ENCODE assay signal across 8 cellular contexts in genomic region chr19:47240996-47241918, GRCh38. TPM values are rescaled to one million over a fixed set of nuclear protein-coding genes. Genes with fewer than 3 reads are reported as not detected.
DNase-seq lines count a peak whose midpoint lies in the region; ATAC-seq, FAIRE-seq and TF ChIP-seq lines count a peak whose summit lies in the region.

No MANE protein-coding gene starts in this region.

- WGBS in GM12878 (ENCODE audit: insufficient coverage, insufficient replicate concordance, low lambda C conversion rate, missing lambda C conversion rate), result 6% methylated on average over 18 of the region's 27 CpGs

- H3K4me1 ChIP-seq in GM12878 (ENCODE audit: control insufficient read depth, insufficient read depth, low read length) (peaks cover 29% of the 10 kb centered on the region), keratinocyte (ENCODE audit: control insufficient read depth, extremely low read depth, insufficient read depth, low read length) (peaks cover 34% of the 10 kb centered on the region)

- H3K9ac ChIP-seq in GM12878 (ENCODE audit: control insufficient read depth, insufficient read depth, low read length) (peak overlapping the region; percentile 29; the same call in 1 of the 2 replicates), keratinocyte (ENCODE audit: control insufficient read depth, extremely low read depth, insufficient read depth, low read length) (peak overlapping the region; percentile 60)

- no peaks in the 10 kb centered on the region; the same call in 2 of the 3 replicates for H3K9me3 ChIP-seq in GM12878 (replicated peaks; ENCODE audit: control insufficient read depth, insufficient read depth, low read length)
- no peaks in the 10 kb centered on the region for H3K9me3 ChIP-seq in keratinocyte (ENCODE audit: control insufficient read depth, low read depth, low read length)

- H2AFZ ChIP-seq in GM12878 (ENCODE audit: control insufficient read depth, low read depth, low read length) (peak overlapping the region; percentile 48; the same call in 1 of the 2 replicates), keratinocyte (ENCODE audit: control insufficient read depth, low read length) (peak overlapping the region; percentile 65)

- in situ Hi-C loops in GM12878 (cut with MboI), result no loop called here

- H3K4me3 ChIP-seq in GM12878, result no peak overlapping the region
- peak overlapping the region in 2 of 3 experiments; percentile 35 to 47 for H3K4me3 ChIP-seq in keratinocyte (ENCODE audit: control insufficient read depth in 2 of 3, extremely low read depth in 1 of 3, insufficient read depth in 2 of 3, low read depth in 1 of 3, low read length in 3 of 3)

- TF ChIP-seq CTCF in GM12878 (IDR thresholded peaks at IDR 0.05 in 2 of 3, conservative IDR thresholded peaks at IDR 0.05 in 1 of 3; ENCODE audit: control insufficient read depth in 2 of 3, extremely low read depth in 1 of 3, insufficient read depth in 1 of 3, low read depth in 3 of 3, low read length in 3 of 3), result no peak
- no peak for TF ChIP-seq CTCF in keratinocyte (optimal IDR thresholded peaks at IDR 0.05 in 1 of 3, IDR thresholded peaks at IDR 0.05 in 1 of 3, conservative IDR thresholded peaks at IDR 0.05 in 1 of 3; ENCODE audit: extremely low read depth in 1 of 3, insufficient read depth in 2 of 3, low read length in 3 of 3)

- H3K27me3 ChIP-seq in GM12878 (replicated peaks in 1 of 2; ENCODE audit: control insufficient read depth in 2 of 2, insufficient read depth in 2 of 2, low read length in 1 of 2), result peaks cover 1 to 4% of the 10 kb centered on the region in 2 experiments
- no peaks in the 10 kb centered on the region for H3K27me3 ChIP-seq in keratinocyte (ENCODE audit: control insufficient read depth, extremely low read depth, insufficient read depth, low read length)

- CTCF ChIA-PET in GM12878 (lab: Yijun Ruan, JAX), result interaction anchor here (3.6 kb wide), 1 partner anchor 31 kb away, joined by 25 read pairs; no protein-coding TSS in a partner anchor

- H3K79me2 ChIP-seq in GM12878 (ENCODE audit: control insufficient read depth, insufficient read depth, low read length) (no peaks in the 10 kb centered on the region), keratinocyte (ENCODE audit: control insufficient read depth, insufficient read depth, low read length) (no peaks in the 10 kb centered on the region)

- peaks cover 2% of the 10 kb centered on the region for H3K9me1 ChIP-seq in keratinocyte (ENCODE audit: control insufficient read depth, extremely low read depth, insufficient read depth, low read length)

- H3K27ac ChIP-seq in GM12878 (ENCODE audit: control insufficient read depth, insufficient read depth), result no peak overlapping the region
- peak overlapping the region; percentile 62 for H3K27ac ChIP-seq in keratinocyte (ENCODE audit: control insufficient read depth, insufficient read depth, low read length)

- H3K36me3 ChIP-seq in GM12878 (ENCODE audit: control insufficient read depth in 2 of 2, insufficient read depth in 2 of 2, low read length in 1 of 2) (no peaks in the 10 kb centered on the region), keratinocyte (ENCODE audit: control insufficient read depth in 2 of 2, extremely low read depth in 1 of 2, insufficient read depth in 2 of 2, low read length in 2 of 2) (peaks cover 0 to 10% of the 10 kb centered on the region in 2 experiments)

- peak; percentile 76 for DNase-seq in DMS53 treated with DMSO at 0.1 percent for 48 hours (lab: John Stamatoyannopoulos, UW; ENCODE audit: unreplicated experiment)
- DNase-seq in NCI-H1048 (lab: John Stamatoyannopoulos, UW), result peak; percentile 40
- DNase-seq in UCSD-AML1 (lab: John Stamatoyannopoulos, UW; ENCODE audit: unreplicated experiment), result peak; percentile 78
- DNase-seq in GM12878 (ENCODE audit: low read depth, low spot score), result no peak
- no peak for DNase-seq in keratinocyte (ENCODE audit: low read depth, low spot score)
- peak; percentile 85 to 89 for DNase-seq in stimulated activated CD4-positive, alpha-beta T cell treated with anti-CD3 and anti-CD28 coated beads, Interleukin-4, amount 100 ng/mL, for 4 hours

- H3K4me2 ChIP-seq in GM12878 (ENCODE audit: control insufficient read depth, insufficient read depth) (peak overlapping the region; percentile 79), keratinocyte (ENCODE audit: control insufficient read depth, extremely low read depth, insufficient read depth, low read depth, low read length) (peak overlapping the region; percentile 71)

- H4K20me1 ChIP-seq in GM12878 (ENCODE audit: control insufficient read depth, insufficient read depth) (no peaks in the 10 kb centered on the region), keratinocyte (ENCODE audit: control insufficient read depth, extremely low read depth, insufficient read depth, low read length) (no peaks in the 10 kb centered on the region)

- no peak for TF ChIP-seq RAD21 in GM12878 (IDR thresholded peaks at IDR 0.05; ENCODE audit: insufficient read depth, low read depth, low read length)

- TF ChIP-seq EP300 in GM12878 (IDR thresholded peaks at IDR 0.05; ENCODE audit: borderline replicate concordance in 1 of 2, control insufficient read depth in 1 of 2, low read depth in 2 of 2, low read length in 2 of 2), result no peak

- dilution Hi-C loops in keratinocyte (cut with MboI; ENCODE audit: extremely low pct_ligation_motif_present, low sequenced_read_pairs), result no loop called here

- SMC1A ChIA-PET in GM12878 (lab: Charles Lee; ENCODE audit: uncharacterized antibody, unreplicated experiment), result interaction anchor here (0.9 kb wide), 1 partner anchor 15 kb away, joined by 4 read pairs; no protein-coding TSS in a partner anchor

- RAD21 ChIA-PET in GM12878 (lab: Charles Lee; ENCODE audit: unreplicated experiment), result interaction anchor here (0.7 to 3.0 kb wide), 2 partner anchors 30 to 1601 kb away, joined by 3 to 12 read pairs; no protein-coding TSS in a partner anchor

- POLR2A ChIA-PET in GM12878 (lab: Charles Lee), result interaction anchor here (1.3 kb wide), 1 partner anchor 9 kb away, joined by 7 read pairs; no protein-coding TSS in a partner anchor

- ATAC-seq in GM12878 (peak; percentile 42), HG02840 (IDR thresholded peaks at IDR 0.05; ENCODE audit: low FRiP score, unreplicated experiment) (no peak), HG03460 (IDR thresholded peaks at IDR 0.05; ENCODE audit: unreplicated experiment) (no peak)

- intact Hi-C loops in GM12878 (cut with micrococcal nuclease; ENCODE audit: unreplicated experiment), result loop anchor here (1.0 to 10.0 kb wide), 2 partner anchors 10 to 206 kb away; partner anchors contain the start of gene BBC3

- no TSS peak for BruUV-seq in GM12878 (replicated peaks; lab: Mats Ljungman, UMichigan)

- FAIRE-seq in GM12878 (lab: Jason Lieb, UNC), result no peak
- no peak for FAIRE-seq in keratinocyte (lab: Jason Lieb, UNC)

- TF ChIP-seq POLR2A in GM12878 (IDR thresholded peaks at IDR 0.05; ENCODE audit: low read depth, low read length), result no peak

RNA-seq across cellular contexts. Expression of gene BBC3, which starts 10.3 kb away (rescaled TPM):
- total RNA-seq in GM12878 (2013; cell fraction: nucleolus; rRNA removed), result 12.0 and 13.5 TPM in 2 replicates
- 14.0 and 15.2 TPM in 2 replicates for total RNA-seq in GM12878 (2014; rRNA removed)
- 6.2 and 6.5 TPM in 2 replicates for total RNA-seq in GM12878 (2014; rRNA removed; fragmentation: Illumina TruSeq; extraction: Trizol)
- total RNA-seq in GM12878 (2021), result 17.9 and 18.1 TPM in 2 replicates
- polyA plus RNA-seq in GM12878 (2011; ENCODE audit: low read depth), result 2.0 TPM
- polyA plus RNA-seq in GM12878 (2011; rRNA removed), result 5.2 and 7.6 TPM in 2 replicates
- polyA plus RNA-seq in GM12878 (2011; cell fraction: cytosol; rRNA removed), result 11.6 and 16.6 TPM in 2 replicates
- polyA plus RNA-seq in GM12878 (2011; cell fraction: nucleus; rRNA removed), result 17.5 and 18.4 TPM in 2 replicates
- polyA plus RNA-seq in GM12878 (2012), result 13.0 and 15.8 TPM in 2 replicates
- polyA plus RNA-seq in GM12878 (2014; fragmentation: Illumina TruSeq; extraction: Trizol), result 0.24 and 2.2 TPM in 2 replicates
- polyA plus RNA-seq in GM12878 (2014; fragmentation: Nextera tagmentation; extraction: Ambion mirVana), result under 1 TPM; 0.10 to 0.27 TPM
- polyA plus RNA-seq in GM12878 (2014; rRNA removed), result 17.2 and 21.2 TPM in 2 replicates
- polyA plus RNA-seq in GM12878 (2016; fragmentation: Nextera tagmentation; extraction: Ambion mirVana), result 1 to 10 TPM; 7.5 to 7.8 TPM
- 4.2 and 8.8 TPM in 2 replicates for polyA minus RNA-seq in GM12878 (2011; rRNA and poly(A)+ RNA removed)
- 7.2 and 9.5 TPM in 2 replicates for polyA minus RNA-seq in GM12878 (2011; cell fraction: cytosol; rRNA and poly(A)+ RNA removed)
- polyA minus RNA-seq in GM12878 (2011; cell fraction: nucleus; rRNA and poly(A)+ RNA removed), result 5.4 and 8.3 TPM in 2 replicates
- 0.60 to 1.1 TPM (median 0.89 TPM) in 3 replicates for polyA plus RNA-seq in keratinocyte
- 3.1 TPM for polyA plus RNA-seq in keratinocyte (2011; ENCODE audit: low read depth)
- 0.38 and 1.1 TPM in 2 replicates for polyA plus RNA-seq in keratinocyte (2011; cell fraction: cytosol; rRNA removed)
- 1.1 and 1.8 TPM in 2 replicates for polyA plus RNA-seq in keratinocyte (2011; cell fraction: nucleus; rRNA removed)
- 1.6 and 5.3 TPM in 2 replicates for polyA plus RNA-seq in keratinocyte (2012; ENCODE audit: low replicate concordance)
- 0.23 to 1.1 TPM (median 0.67 TPM) in 3 replicates for polyA minus RNA-seq in keratinocyte
- polyA minus RNA-seq in keratinocyte (2011; cell fraction: cytosol; rRNA and poly(A)+ RNA removed), result 2.1 TPM
- 0.39 and 1.5 TPM in 2 replicates for polyA minus RNA-seq in keratinocyte (2011; cell fraction: nucleus; rRNA and poly(A)+ RNA removed)

RNA-seq across cellular contexts. Expression of gene CCDC9, which starts 15.1 kb away (rescaled TPM):
- total RNA-seq in GM12878 (2013; cell fraction: nucleolus; rRNA removed), result 10.2 and 14.9 TPM in 2 replicates
- total RNA-seq in GM12878 (2014; rRNA removed) (6.4 and 7.1 TPM in 2 replicates), GM12878 (2014; rRNA removed; fragmentation: Illumina TruSeq; extraction: Trizol) (2.9 and 4.9 TPM in 2 replicates), GM12878 (2021) (16.7 and 17.5 TPM in 2 replicates)
- 5.3 TPM for polyA plus RNA-seq in GM12878 (2011; ENCODE audit: low read depth)
- polyA plus RNA-seq in GM12878 (2011; rRNA removed) (3.3 and 3.9 TPM in 2 replicates), GM12878 (2014; fragmentation: Illumina TruSeq; extraction: Trizol) (1.7 and 7.7 TPM in 2 replicates), GM12878 (2014; fragmentation: Nextera tagmentation; extraction: Ambion mirVana) (under 1 TPM in 1 of 2 experiments, not detected in 1; 0.18 TPM), GM12878 (2014; rRNA removed) (10.1 and 13.2 TPM in 2 replicates), GM12878 (2016; fragmentation: Nextera tagmentation; extraction: Ambion mirVana) (1 to 10 TPM; 6.9 to 9.1 TPM), keratinocyte (2.2 to 3.8 TPM (median 2.8 TPM) in 3 replicates)
- 4.2 and 4.4 TPM in 2 replicates for polyA plus RNA-seq in GM12878 (2011; cell fraction: cytosol; rRNA removed)
- polyA plus RNA-seq in GM12878 (2011; cell fraction: nucleus; rRNA removed), result 5.0 and 13.4 TPM in 2 replicates
- polyA plus RNA-seq in GM12878 (2012), result 13.9 and 24.3 TPM in 2 replicates
- 3.0 and 4.8 TPM in 2 replicates for polyA minus RNA-seq in GM12878 (2011; rRNA and poly(A)+ RNA removed)
- polyA minus RNA-seq in GM12878 (2011; cell fraction: cytosol; rRNA and poly(A)+ RNA removed), result 1.2 and 1.6 TPM in 2 replicates
- polyA minus RNA-seq in GM12878 (2011; cell fraction: nucleus; rRNA and poly(A)+ RNA removed), result 2.0 and 2.3 TPM in 2 replicates
- 9.6 TPM for polyA plus RNA-seq in keratinocyte (2011; ENCODE audit: low read depth)
- polyA plus RNA-seq in keratinocyte (2011; cell fraction: cytosol; rRNA removed), result 1.2 and 3.6 TPM in 2 replicates
- 7.6 and 10.5 TPM in 2 replicates for polyA plus RNA-seq in keratinocyte (2011; cell fraction: nucleus; rRNA removed)
- 10.6 and 13.2 TPM in 2 replicates for polyA plus RNA-seq in keratinocyte (2012; ENCODE audit: low replicate concordance)
- polyA minus RNA-seq in keratinocyte, result 0.70 to 1.9 TPM (median 1.1 TPM) in 3 replicates
- 1.9 TPM for polyA minus RNA-seq in keratinocyte (2011; cell fraction: cytosol; rRNA and poly(A)+ RNA removed)
- 1.9 and 3.7 TPM in 2 replicates for polyA minus RNA-seq in keratinocyte (2011; cell fraction: nucleus; rRNA and poly(A)+ RNA removed)

RNA-seq across cellular contexts. Expression of gene INAFM1, which starts 33.4 kb away (rescaled TPM):
- total RNA-seq in GM12878 (2013; cell fraction: nucleolus; rRNA removed), result 1.2 and 2.7 TPM in 2 replicates
- total RNA-seq in GM12878 (2014; rRNA removed) (2.0 and 2.1 TPM in 2 replicates), GM12878 (2014; rRNA removed; fragmentation: Illumina TruSeq; extraction: Trizol) (0.51 and 0.63 TPM in 2 replicates), GM12878 (2021) (6.1 and 6.8 TPM in 2 replicates)
- 0.46 TPM for polyA plus RNA-seq in GM12878 (2011; ENCODE audit: low read depth)
- polyA plus RNA-seq in GM12878 (2011; rRNA removed) (0.40 and 0.86 TPM in 2 replicates), GM12878 (2014; fragmentation: Illumina TruSeq; extraction: Trizol) (0.30 and 0.57 TPM in 2 replicates), GM12878 (2014; fragmentation: Nextera tagmentation; extraction: Ambion mirVana) (under 1 TPM in 1 of 2 experiments, not detected in 1; 0.58 TPM), GM12878 (2014; rRNA removed) (4.5 and 4.8 TPM in 2 replicates), GM12878 (2016; fragmentation: Nextera tagmentation; extraction: Ambion mirVana) (1 to 10 TPM; 1.1 to 1.4 TPM), keratinocyte (0.35 to 0.68 TPM (median 0.50 TPM) in 3 replicates)
- 1.2 and 1.5 TPM in 2 replicates for polyA plus RNA-seq in GM12878 (2011; cell fraction: cytosol; rRNA removed)
- 4.8 and 6.7 TPM in 2 replicates for polyA plus RNA-seq in GM12878 (2011; cell fraction: nucleus; rRNA removed)
- 3.8 and 5.8 TPM in 2 replicates for polyA plus RNA-seq in GM12878 (2012)
- polyA minus RNA-seq in GM12878 (2011; rRNA and poly(A)+ RNA removed), result 0.57 TPM in 1 of 2 replicates, not detected in the other
- polyA minus RNA-seq in GM12878 (2011; cell fraction: cytosol; rRNA and poly(A)+ RNA removed), result 0.94 TPM in 1 of 2 replicates, not detected in the other
- polyA minus RNA-seq in GM12878 (2011; cell fraction: nucleus; rRNA and poly(A)+ RNA removed), result 1.5 and 2.1 TPM in 2 replicates
- 0.64 TPM for polyA plus RNA-seq in keratinocyte (2011; ENCODE audit: low read depth)
- polyA plus RNA-seq in keratinocyte (2011; cell fraction: cytosol; rRNA removed), result 0.18 and 0.81 TPM in 2 replicates
- 1.8 and 3.2 TPM in 2 replicates for polyA plus RNA-seq in keratinocyte (2011; cell fraction: nucleus; rRNA removed)
- 3.8 and 4.7 TPM in 2 replicates for polyA plus RNA-seq in keratinocyte (2012; ENCODE audit: low replicate concordance)
- 1.8 TPM in 1 of 3 replicates, not detected in the others for polyA minus RNA-seq in keratinocyte
- polyA minus RNA-seq in keratinocyte (2011; cell fraction: cytosol; rRNA and poly(A)+ RNA removed), result not detected
- 2.0 TPM in 1 of 2 replicates, not detected in the other for polyA minus RNA-seq in keratinocyte (2011; cell fraction: nucleus; rRNA and poly(A)+ RNA removed)

Comparison
In these comparisons a context has a peak if more than half of its experiments do, and no peak if none do; other contexts are left out.
1. DNase-seq: peak in DMS53 treated with DMSO at 0.1 percent for 48 hours (single experiment), NCI-H1048 (single experiment), UCSD-AML1 (single experiment) and stimulated activated CD4-positive, alpha-beta T cell treated with anti-CD3 and anti-CD28 coated beads, Interleukin-4, amount 100 ng/mL, for 4 hours (2 of 2); none in GM12878 (single experiment) and keratinocyte (single experiment).